26 cellular contexts compared by ENCODE assay signal in the genomic region with DNA sequence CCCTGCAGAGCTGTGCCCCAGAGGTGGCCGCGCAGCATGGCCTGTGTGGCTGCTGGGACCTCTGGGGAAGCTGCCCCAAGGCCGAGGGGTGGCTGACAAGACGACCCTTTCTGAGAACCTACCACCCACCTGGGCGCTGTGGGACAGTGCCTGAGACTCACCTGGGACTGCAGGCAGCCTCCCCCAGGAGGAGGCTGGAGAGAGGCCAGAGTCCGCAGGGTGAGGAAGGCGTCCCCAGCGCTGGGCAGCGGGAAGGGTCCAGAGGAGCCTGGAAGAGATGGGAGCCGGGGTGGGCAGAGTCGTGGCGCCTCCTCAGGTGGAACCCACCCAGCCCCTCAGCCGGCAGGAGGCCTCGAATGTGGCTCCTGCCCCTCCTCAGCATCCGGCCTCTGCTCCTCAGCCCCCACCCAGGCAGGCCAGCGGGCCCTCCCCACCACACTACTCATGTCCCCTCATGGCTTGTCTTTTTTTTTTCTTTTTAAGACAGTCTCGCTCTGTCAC. TPM values are rescaled to one million over a fixed set of nuclear protein-coding genes. Genes with fewer than 3 reads are reported as not detected.
A peak's percentile ranks its signal among the peaks of the same experiment; 100 is the strongest.
DNase-seq lines count a peak whose midpoint lies in the region; ATAC-seq lines count a peak whose summit lies in the region.
"Had no signal": no experiment of that assay in that cellular context is flagged by ENCODE, and none has a peak within 500 bp of the region (broad histone marks: within the 10 kb centered on the region; RNA-seq: fewer than 3 reads in every experiment).

No MANE protein-coding gene starts in this region.

- peaks cover 0 to 2% of the 10 kb centered on the region in 2 donors for H3K9me3 ChIP-seq in neuronal stem cell (replicated peaks in 1 of 2; ENCODE audit: control insufficient read depth in 2 of 2, insufficient read depth in 1 of 2, low read depth in 1 of 2, low read length in 2 of 2)
- H3K9me3 ChIP-seq: Peyer's patch, SJSA1 had no signal

- H3K4me1 Mint-ChIP-seq in activated CD8-positive, alpha-beta memory T cell treated with anti-CD3 and anti-CD28 coated beads, Interleukin-2, amount 10 ng/mL, durations not matched to agents 7 days and 5 days: no peaks in the 10 kb centered on the region
- peaks cover 17% of the 10 kb centered on the region for H3K4me1 Mint-ChIP-seq in central memory CD8-positive, alpha-beta T cell

- H3K36me3 ChIP-seq in H7 (replicated peaks; ENCODE audit: control insufficient read depth, insufficient read depth, low read length) (no peaks in the 10 kb centered on the region), neuronal stem cell (replicated peaks in 1 of 2; ENCODE audit: control insufficient read depth in 2 of 2, insufficient read depth in 2 of 2, low read length in 2 of 2) (peaks cover 3 to 19% of the 10 kb centered on the region in 2 donors)
- H3K36me3 ChIP-seq: Peyer's patch, SJSA1 had no signal

- H3K9me3 Mint-ChIP-seq in activated CD8-positive, alpha-beta memory T cell treated with anti-CD3 and anti-CD28 coated beads, Interleukin-2, amount 10 ng/mL, durations not matched to agents 7 days and 5 days (ENCODE audit: low read depth): no peaks in the 10 kb centered on the region
- H3K9me3 Mint-ChIP-seq in central memory CD8-positive, alpha-beta T cell: no peaks in the 10 kb centered on the region
- H3K9me3 Mint-ChIP-seq: CD8-positive, alpha-beta memory T cell had no signal

- no peaks in the 10 kb centered on the region for H3K4me1 ChIP-seq in neuronal stem cell (ENCODE audit: control insufficient read depth in 2 of 2, insufficient read depth in 1 of 2, low read depth in 1 of 2, low read length in 2 of 2)
- H3K4me1 ChIP-seq: Peyer's patch, SJSA1 had no signal

- no peak overlapping the region for H2AFZ ChIP-seq in neuronal stem cell (ENCODE audit: low read length)
- H2AFZ ChIP-seq: GM23248 had no signal

- H3K27me3 Mint-ChIP-seq in activated CD8-positive, alpha-beta memory T cell treated with anti-CD3 and anti-CD28 coated beads, Interleukin-2, amount 10 ng/mL, durations not matched to agents 7 days and 5 days: no peaks in the 10 kb centered on the region
- H3K27me3 Mint-ChIP-seq in central memory CD8-positive, alpha-beta T cell: no peaks in the 10 kb centered on the region
- H3K27me3 Mint-ChIP-seq: CD8-positive, alpha-beta memory T cell had no signal

- H3K27ac Mint-ChIP-seq in activated CD8-positive, alpha-beta memory T cell treated with anti-CD3 and anti-CD28 coated beads, Interleukin-2, amount 10 ng/mL, durations not matched to agents 7 days and 5 days: no peak overlapping the region
- peak overlapping the region; percentile 53 for H3K27ac Mint-ChIP-seq in central memory CD8-positive, alpha-beta T cell (ENCODE audit: low read depth)

- peak overlapping the region; percentile 57 for H3K18ac ChIP-seq in neuronal stem cell (ENCODE audit: low read length)

- WGBS in neuronal stem cell (ENCODE audit: extremely low coverage in 2 of 2, insufficient read length in 2 of 2, insufficient replicate concordance in 1 of 2), 2 donors: no CpG with 5 or more reads among the region's 17 CpGs

- H2BK5ac ChIP-seq in neuronal stem cell (ENCODE audit: low read length): no peak overlapping the region

- CTCF ChIA-PET in activated CD8-positive, alpha-beta memory T cell treated with anti-CD3 and anti-CD28 coated beads, Interleukin-2, amount 10 ng/mL, durations not matched to agents 7 days and 5 days (lab: Charles Lee): interaction anchor here (1.2 kb wide), 2 partner anchors 14 to 26 kb away, joined by 3 read pairs; no protein-coding TSS in a partner anchor

- no peak overlapping the region for H3K4me3 ChIP-seq in H7 (ENCODE audit: insufficient read depth, low read depth, low read length)
- no peak overlapping the region for H3K4me3 ChIP-seq in neuronal stem cell (ENCODE audit: low read length in 2 of 2)
- H3K4me3 ChIP-seq: GM23248, Peyer's patch, SJSA1 had no signal

- ATAC-seq in activated CD8-positive, alpha-beta memory T cell treated with anti-CD3 and anti-CD28 coated beads, Interleukin-2, amount 10 ng/mL, durations not matched to agents 7 days and 5 days: peak; percentile 24
- ATAC-seq in central memory CD8-positive, alpha-beta T cell (replicated peaks; ENCODE audit: extremely low read depth, poor library complexity, severe bottlenecking): no peak

- H4K8ac ChIP-seq in neuronal stem cell (ENCODE audit: low read depth, low read length): no peak overlapping the region

- no peak overlapping the region for H4K91ac ChIP-seq in neuronal stem cell (ENCODE audit: low read depth, low read length, poor library complexity)

- H3K4ac ChIP-seq in neuronal stem cell (ENCODE audit: low read length): peak overlapping the region; percentile 84

- H3K4me2 ChIP-seq in neuronal stem cell (ENCODE audit: insufficient read depth, low read length, poor library complexity, severe bottlenecking): no peak overlapping the region
- H3K4me2 ChIP-seq: KMS-11 had no signal

- H2AK5ac ChIP-seq in neuronal stem cell (ENCODE audit: low read depth, low read length): peak overlapping the region; percentile 54

- peak overlapping the region; percentile 38 for H3K14ac ChIP-seq in neuronal stem cell (ENCODE audit: low read length)

- H2BK12ac ChIP-seq in neuronal stem cell (ENCODE audit: low read length): no peak overlapping the region

- peaks cover 3% of the 10 kb centered on the region for H3K79me1 ChIP-seq in neuronal stem cell (ENCODE audit: low read depth, low read length)

- H2BK15ac ChIP-seq in neuronal stem cell (ENCODE audit: low read length): no peak overlapping the region

- H3K36me3 Mint-ChIP-seq in activated CD8-positive, alpha-beta memory T cell treated with anti-CD3 and anti-CD28 coated beads, Interleukin-2, amount 10 ng/mL, durations not matched to agents 7 days and 5 days: peaks cover 33% of the 10 kb centered on the region
- peaks cover 25% of the 10 kb centered on the region for H3K36me3 Mint-ChIP-seq in central memory CD8-positive, alpha-beta T cell (ENCODE audit: insufficient read depth)

- no peak overlapping the region for H3K4me3 Mint-ChIP-seq in activated CD8-positive, alpha-beta memory T cell treated with anti-CD3 and anti-CD28 coated beads, Interleukin-2, amount 10 ng/mL, durations not matched to agents 7 days and 5 days
- no peak overlapping the region for H3K4me3 Mint-ChIP-seq in central memory CD8-positive, alpha-beta T cell
- H3K4me3 Mint-ChIP-seq: CD8-positive, alpha-beta memory T cell had no signal

- DNase-seq in activated CD8-positive, alpha-beta memory T cell treated with anti-CD3 and anti-CD28 coated beads, Interleukin-2, amount 10 ng/mL, durations not matched to agents 7 days and 5 days: no peak
- no peak for DNase-seq in activated CD8-positive, alpha-beta memory T cell treated with anti-CD3 and anti-CD28 coated beads, Interleukin-2, amount 50 U/mL, for 4 hours
- DNase-seq in H7: peak; percentile 62
- no peak for DNase-seq in central memory CD8-positive, alpha-beta T cell (ENCODE audit: low spot score in 2 of 2)
- no peak for DNase-seq in neuronal stem cell (ENCODE audit: low spot score)
- DNase-seq in HuH-7 (ENCODE audit: low spot score): no peak
- no peak for DNase-seq in stimulated activated CD4-positive, alpha-beta T cell treated with anti-CD3 and anti-CD28 coated beads, Interleukin-4, amount 100 ng/mL, for 24 hours
- DNase-seq: C1 segment of cervical spinal cord; Calu3; DMS153; GM23248; HCEC 1CT; IMR-90; NCI-H1105; NCI-H146; NCI-H2029 treated with DMSO at 0.1 percent for 48 hours; NCI-H226; NCI-H510A treated with DMSO at 0.1 percent for 48 hours; NCI-H748 treated with DMSO at 0.1 percent for 48 hours; NK-92 treated with Interleukin-12 subunit alpha and Interleukin-12 subunit beta, amount 100 ng/mL, for 24 hours had no signal

- no peak overlapping the region for H2BK120ac ChIP-seq in neuronal stem cell (ENCODE audit: low read depth, low read length)

- no peak overlapping the region for H3K27ac ChIP-seq in neuronal stem cell (replicated peaks; ENCODE audit: low read length)
- H3K27ac ChIP-seq: GM23248, KMS-11, Peyer's patch, SJSA1 had no signal

- H3K23ac ChIP-seq in neuronal stem cell (ENCODE audit: low read depth, low read length, poor library complexity): peak overlapping the region; percentile 85

- no peaks in the 10 kb centered on the region for H3K27me3 ChIP-seq in H7 (ENCODE audit: control insufficient read depth, insufficient read depth, low read length)
- H3K27me3 ChIP-seq in neuronal stem cell (ENCODE audit: control insufficient read depth in 3 of 3, insufficient read depth in 3 of 3, low read depth in 1 of 3, low read length in 3 of 3): no peaks in the 10 kb centered on the region
- H3K27me3 ChIP-seq: Peyer's patch, SJSA1 had no signal

- peak overlapping the region; percentile 60 for H3K9ac ChIP-seq in neuronal stem cell (ENCODE audit: low read depth, low read length, poor library complexity)
- H3K9ac ChIP-seq: GM23248, KMS-11 had no signal

RNA-seq across cellular contexts. Expression of a gene that starts 25.3 kb away (rescaled TPM):
- under 1 TPM; 0.12 to 0.15 TPM for total RNA-seq in activated CD8-positive, alpha-beta memory T cell treated with anti-CD3 and anti-CD28 coated beads, Interleukin-2, amount 10 ng/mL, durations not matched to agents 7 days and 5 days
- total RNA-seq in H7 (2014; rRNA removed; shearing (Covaris generic)): 4.4 and 7.0 TPM in 2 replicates
- 2.0 TPM for polyA plus RNA-seq in neuronal stem cell (2013, experiment 1 of 2)
- polyA plus RNA-seq in neuronal stem cell (2013, experiment 2 of 2): 2.1 TPM
- total RNA-seq: HT1080, Peyer's patch had no signal

RNA-seq across cellular contexts. Expression of a gene that starts 34.7 kb away (rescaled TPM):
- total RNA-seq in activated CD8-positive, alpha-beta memory T cell treated with anti-CD3 and anti-CD28 coated beads, Interleukin-2, amount 10 ng/mL, durations not matched to agents 7 days and 5 days: 1 to 10 TPM; 7.4 to 9.9 TPM
- 0.74 and 1.2 TPM in 2 replicates for total RNA-seq in H7 (2014; rRNA removed; shearing (Covaris generic))
- polyA plus RNA-seq in neuronal stem cell (2013, experiment 1 of 2): 10.9 TPM
- 9.9 TPM for polyA plus RNA-seq in neuronal stem cell (2013, experiment 2 of 2)
- total RNA-seq: GM23248 had no signal
- polyA plus RNA-seq: CD8-positive, alpha-beta memory T cell had no signal

RNA-seq across cellular contexts. Expression of a gene that starts 47.4 kb away (rescaled TPM):
- total RNA-seq in activated CD8-positive, alpha-beta memory T cell treated with anti-CD3 and anti-CD28 coated beads, Interleukin-2, amount 10 ng/mL, durations not matched to agents 7 days and 5 days: 100 to 1,000 TPM; 372 to 417 TPM
- 249 and 291 TPM in 2 replicates for total RNA-seq in H7 (2014; rRNA removed; shearing (Covaris generic))
- 218 TPM for polyA plus RNA-seq in neuronal stem cell (2013, experiment 1 of 2)
- 213 TPM for polyA plus RNA-seq in neuronal stem cell (2013, experiment 2 of 2)

RNA-seq across cellular contexts. Expression of a gene that starts 48.0 kb away (rescaled TPM):
- 1 to 10 TPM; 4.2 to 6.3 TPM for total RNA-seq in activated CD8-positive, alpha-beta memory T cell treated with anti-CD3 and anti-CD28 coated beads, Interleukin-2, amount 10 ng/mL, durations not matched to agents 7 days and 5 days
- 4.7 and 9.8 TPM in 2 replicates for total RNA-seq in H7 (2014; rRNA removed; shearing (Covaris generic))
- polyA plus RNA-seq in neuronal stem cell (2013, experiment 1 of 2): 2.3 TPM
- 2.2 TPM for polyA plus RNA-seq in neuronal stem cell (2013, experiment 2 of 2)

RNA-seq across cellular contexts. Expression of a gene that starts 55.1 kb away (rescaled TPM):
- 10 to 100 TPM; 39.9 to 62.3 TPM for total RNA-seq in activated CD8-positive, alpha-beta memory T cell treated with anti-CD3 and anti-CD28 coated beads, Interleukin-2, amount 10 ng/mL, durations not matched to agents 7 days and 5 days
- 0.94 and 2.7 TPM in 2 replicates for total RNA-seq in H7 (2014; rRNA removed; shearing (Covaris generic))
- 6.9 TPM for polyA plus RNA-seq in neuronal stem cell (2013, experiment 1 of 2)
- polyA plus RNA-seq in neuronal stem cell (2013, experiment 2 of 2): 7.0 TPM
- total RNA-seq: HT1080, Right ventricle myocardium inferior had no signal
